21 cellular contexts compared by ENCODE assay signal in the genomic region with DNA sequence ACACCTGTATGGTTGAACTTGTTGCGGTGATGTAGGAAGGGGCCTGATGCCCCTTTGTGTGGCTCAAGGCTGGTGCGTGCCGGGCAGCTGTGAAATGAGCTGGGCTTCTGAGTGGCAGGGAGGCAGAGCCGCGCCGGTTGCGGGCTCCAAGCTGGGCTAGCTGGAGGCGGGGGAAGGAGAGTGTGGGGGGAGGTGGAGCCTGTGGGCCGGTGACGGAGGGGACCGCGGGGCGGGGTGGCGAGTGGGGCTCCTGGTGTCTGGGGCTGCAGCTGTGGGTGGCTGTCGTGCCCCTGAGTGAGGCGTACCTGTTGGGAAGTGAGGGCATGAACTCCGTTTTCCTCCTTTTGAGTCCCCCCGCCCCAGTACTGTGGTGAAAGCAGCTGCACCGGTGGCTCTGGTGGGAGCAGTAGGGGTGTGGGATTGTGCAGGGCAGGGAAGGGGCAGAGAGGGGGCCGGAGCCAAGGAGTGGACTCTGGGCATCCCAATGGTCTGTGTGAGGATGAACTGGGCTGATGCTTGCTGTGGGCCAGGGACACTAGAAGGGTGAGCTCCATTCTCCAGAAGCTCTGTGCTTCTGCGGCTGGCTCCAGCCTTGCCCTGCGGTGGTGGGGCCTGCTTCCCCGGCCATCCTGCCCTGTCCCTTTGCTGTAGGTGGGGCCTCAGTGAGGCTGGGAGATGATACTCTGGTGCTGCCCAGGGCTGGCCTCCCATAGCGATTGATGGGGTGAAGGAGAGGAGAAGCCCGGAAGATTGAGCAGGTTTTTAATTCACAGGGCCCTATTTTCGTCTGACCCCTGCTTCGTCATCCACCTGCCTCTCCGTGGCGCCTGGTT. TPM values are rescaled to one million over a fixed set of nuclear protein-coding genes. Genes with fewer than 3 reads are reported as not detected.
DNase-seq lines count a peak whose midpoint lies in the region; ATAC-seq, FAIRE-seq and TF ChIP-seq lines count a peak whose summit lies in the region.
"Had no signal": no experiment of that assay in that cellular context is flagged by ENCODE, and none has a peak within 500 bp of the region (broad histone marks: within the 10 kb centered on the region; RNA-seq: fewer than 3 reads in every experiment).

No MANE protein-coding gene starts in this region.

- H2BK120ac ChIP-seq in mesendoderm (ENCODE audit: low read depth, low read length): no peak overlapping the region

- ATAC-seq in right lobe of liver (no peak), HepG2 (no peak), HG02571 (IDR thresholded peaks at IDR 0.05; ENCODE audit: unreplicated experiment) (no peak)
- ATAC-seq: activated naive CD4-positive, alpha-beta T cell treated with anti-CD3 and anti-CD28 coated beads, Interleukin-2, amount 50 U/mL, for 72 hours had no signal

- H3K9me3 ChIP-seq in right lobe of liver: no peaks in the 10 kb centered on the region
- no peaks in the 10 kb centered on the region for H3K9me3 ChIP-seq in HepG2 (ENCODE audit: low read length)
- no peaks in the 10 kb centered on the region for H3K9me3 ChIP-seq in OCI-LY7 (ENCODE audit: low read length)
- H3K9me3 ChIP-seq: lower lobe of right lung had no signal

- H3K4me1 ChIP-seq in right lobe of liver (peaks cover 0 to 39% (median 19%) of the 10 kb centered on the region in 4 donors), HepG2 (ENCODE audit: insufficient read depth, low read length) (peaks cover 28% of the 10 kb centered on the region), mesendoderm (ENCODE audit: control insufficient read depth, low read depth, low read length) (no peaks in the 10 kb centered on the region), OCI-LY7 (ENCODE audit: insufficient read depth, low read length, poor library complexity, severe bottlenecking) (no peaks in the 10 kb centered on the region)

- no peaks in the 10 kb centered on the region for H3K9me3 Mint-ChIP-seq in activated T-helper 1 cell treated with anti-CD3 and anti-CD28 coated beads, Interleukin-12 subunit alpha, Interleukin-12 subunit beta, Interleukin-2, Interleukin-4 antibody, amounts not matched to agents 30 ng/mL and 10 ng/mL and 1 ng/mL, durations not matched to agents 14 hours and 24 hours and 36 hours
- H3K9me3 Mint-ChIP-seq: activated CD4-positive, alpha-beta memory T cell treated with anti-CD3 and anti-CD28 coated beads, Interleukin-2, amount 10 ng/mL, durations not matched to agents 7 days and 5 days; activated naive CD4-positive, alpha-beta T cell treated with anti-CD3 and anti-CD28 coated beads, Interleukin-2, amount 50 U/mL, for 72 hours; activated T-cell treated with anti-CD3 and anti-CD28 coated beads, Interleukin-2, amount 50 U/mL, for 24 hours; CD4-positive, CD25-positive, alpha-beta regulatory T cell; endodermal cell had no signal

- H2AFZ ChIP-seq in HepG2 (ENCODE audit: low read length) (no peak overlapping the region), OCI-LY7 (ENCODE audit: low read length) (no peak overlapping the region)

- POLR2A ChIA-PET in HepG2 (lab: Yijun Ruan, JAX): no interaction called here
- POLR2A ChIA-PET in OCI-LY7 (lab: Charles Lee): interaction anchor here (1.0 kb wide), 1 partner anchor 14 kb away, joined by 4 read pairs; no protein-coding TSS in a partner anchor

- TF ChIP-seq POLR2A in right lobe of liver (IDR thresholded peaks at IDR 0.05) (no peak), HepG2 (IDR thresholded peaks at IDR 0.05; ENCODE audit: insufficient read depth in 1 of 2, low read depth in 2 of 2, low read length in 2 of 2) (no peak)

- H3K23ac ChIP-seq in mesendoderm (ENCODE audit: low read length): no peak overlapping the region

- H3K18ac ChIP-seq in mesendoderm (ENCODE audit: low read length): no peak overlapping the region

- peak overlapping the region; percentile 49 for H3K56ac ChIP-seq in mesendoderm (ENCODE audit: low read length)

- H4K20me1 ChIP-seq in HepG2 (ENCODE audit: insufficient read depth, low read length) (peaks cover 7% of the 10 kb centered on the region; the same call in 1 of the 2 replicates), OCI-LY7 (ENCODE audit: insufficient read depth, low read length) (no peaks in the 10 kb centered on the region; the same call in 1 of the 2 replicates)

- no peak for FAIRE-seq in HepG2 (lab: Jason Lieb, UNC)
- FAIRE-seq: RCC 7860 had no signal

- TF ChIP-seq EP300 in HepG2 (IDR thresholded peaks at IDR 0.05; ENCODE audit: low read depth in 2 of 2, low read length in 2 of 2) (no peak), HepG2 (CRISPR knock-in tag; IDR thresholded peaks at IDR 0.05; ENCODE audit: borderline replicate concordance) (no peak)

- H2BK5ac ChIP-seq in mesendoderm (ENCODE audit: low read length): no peak overlapping the region

- peaks cover 3% of the 10 kb centered on the region for H3K36me3 Mint-ChIP-seq in activated T-helper 1 cell treated with anti-CD3 and anti-CD28 coated beads, Interleukin-12 subunit alpha, Interleukin-12 subunit beta, Interleukin-2, Interleukin-4 antibody, amounts not matched to agents 30 ng/mL and 10 ng/mL and 1 ng/mL, durations not matched to agents 14 hours and 24 hours and 36 hours (ENCODE audit: low read depth)

- intact Hi-C loops in right lobe of liver (cut with DNase I) (loop anchor here (5.0 kb wide), 2 partner anchors 117 to 122 kb away; no protein-coding TSS in a partner anchor), HepG2 (cut with micrococcal nuclease; ENCODE audit: unreplicated experiment) (loop anchor here (5.0 kb wide), 1 partner anchor 42 kb away; a partner anchor contains a TSS), OCI-LY7 (cut with micrococcal nuclease; ENCODE audit: unreplicated experiment) (no loop called here)
- intact Hi-C loops in activated T-helper 1 cell treated with anti-CD3 and anti-CD28 coated beads, Interleukin-12 subunit alpha, Interleukin-12 subunit beta, Interleukin-2, Interleukin-4 antibody, amounts not matched to agents 30 ng/mL and 10 ng/mL and 1 ng/mL, durations not matched to agents 14 hours and 24 hours and 36 hours (cut with micrococcal nuclease): no loop called here

- TF ChIP-seq CTCF in right lobe of liver (IDR thresholded peaks at IDR 0.05): no peak
- no peak for TF ChIP-seq CTCF in HepG2 (CRISPR knock-in tag; IDR thresholded peaks at IDR 0.05)
- no peak for TF ChIP-seq CTCF in coronary artery (IDR thresholded peaks at IDR 0.05)
- no peak for TF ChIP-seq CTCF in OCI-LY7 (conservative IDR thresholded peaks at IDR 0.05; ENCODE audit: low read length)

- no peak overlapping the region for H3K27ac Mint-ChIP-seq in activated T-helper 1 cell treated with anti-CD3 and anti-CD28 coated beads, Interleukin-12 subunit alpha, Interleukin-12 subunit beta, Interleukin-2, Interleukin-4 antibody, amounts not matched to agents 30 ng/mL and 10 ng/mL and 1 ng/mL, durations not matched to agents 14 hours and 24 hours and 36 hours
- H3K27ac Mint-ChIP-seq: activated CD4-positive, alpha-beta memory T cell treated with anti-CD3 and anti-CD28 coated beads, Interleukin-2, amount 10 ng/mL, durations not matched to agents 7 days and 5 days; activated naive CD4-positive, alpha-beta T cell treated with anti-CD3 and anti-CD28 coated beads, Interleukin-2, amount 50 U/mL, for 72 hours; activated T-cell treated with anti-CD3 and anti-CD28 coated beads, Interleukin-2, amount 50 U/mL, for 24 hours; endodermal cell had no signal

- H3K9me2 ChIP-seq in OCI-LY7 (ENCODE audit: insufficient read depth, low read length): no peaks in the 10 kb centered on the region

- H3K27ac ChIP-seq in right lobe of liver: peak overlapping the region in 2 of 3 donors; percentile 71 to 79
- no peak overlapping the region for H3K27ac ChIP-seq in HepG2 (ENCODE audit: extremely low read length, insufficient read depth, low read length)
- H3K27ac ChIP-seq in coronary artery: peak overlapping the region; percentile 52 to 76
- H3K27ac ChIP-seq in mesendoderm (ENCODE audit: low read depth, low read length): no peak overlapping the region
- H3K27ac ChIP-seq in OCI-LY7 (ENCODE audit: low read depth, low read length, poor library complexity, severe bottlenecking): no peak overlapping the region
- H3K27ac ChIP-seq: KMS-11, lower lobe of right lung had no signal

- H2AK5ac ChIP-seq in mesendoderm (ENCODE audit: low read length): no peak overlapping the region

- CTCF ChIA-PET in HepG2 (lab: Yijun Ruan, JAX; ENCODE audit: low intra/inter-chr PET ratio, low total read pairs): no interaction called here
- CTCF ChIA-PET in OCI-LY7 (lab: Charles Lee; ENCODE audit: unreplicated experiment): no interaction called here

- H3K79me1 ChIP-seq in mesendoderm (ENCODE audit: low read length): peaks cover 4% of the 10 kb centered on the region

- DNase-seq in right lobe of liver: no peak
- DNase-seq in HepG2 (ENCODE audit: low spot score): no peak
- no peak for DNase-seq in coronary artery (ENCODE audit: low spot score)
- DNase-seq in mesendoderm: no peak
- no peak for DNase-seq in OCI-LY7 (ENCODE audit: low spot score)
- no peak for DNase-seq in GM03348 (ENCODE audit: low spot score)
- no peak for DNase-seq in activated T-helper 1 cell treated with anti-CD3 and anti-CD28 coated beads, Interleukin-12 subunit alpha, Interleukin-12 subunit beta, Interleukin-2, Interleukin-4 antibody, amounts not matched to agents 30 ng/mL and 10 ng/mL and 1 ng/mL, durations not matched to agents 14 hours and 24 hours and 36 hours (ENCODE audit: low spot score)
- DNase-seq: activated CD4-positive, alpha-beta memory T cell treated with anti-CD3 and anti-CD28 coated beads, Interleukin-2, amount 10 ng/mL, durations not matched to agents 7 days and 5 days; activated T-cell treated with anti-CD3 and anti-CD28 coated beads, Interleukin-2, amount 50 U/mL, for 24 hours; CD4-positive, CD25-positive, alpha-beta regulatory T cell; DMS153; endodermal cell; lower lobe of right lung; NCI-H1092; NCI-H2029 treated with DMSO at 0.1 percent for 48 hours; NCI-H510A treated with DMSO at 0.1 percent for 48 hours; NK-92 treated with Interleukin-12 subunit alpha and Interleukin-12 subunit beta, amount 100 ng/mL, for 24 hours had no signal

- BruUV-seq in HepG2 (replicated peaks; lab: Mats Ljungman, UMichigan) (no TSS peak), OCI-LY7 (replicated peaks; lab: Mats Ljungman, UMichigan) (no TSS peak)

- H3K27me3 ChIP-seq in right lobe of liver: no peaks in the 10 kb centered on the region
- H3K27me3 ChIP-seq in HepG2 (ENCODE audit: control insufficient read depth in 1 of 2, insufficient read depth in 2 of 2, low read length in 2 of 2): no peaks in the 10 kb centered on the region
- no peaks in the 10 kb centered on the region for H3K27me3 ChIP-seq in mesendoderm (ENCODE audit: insufficient read depth, low read length, poor library complexity)

- TF ChIP-seq RAD21 in HepG2 (CRISPR knock-in tag; IDR thresholded peaks at IDR 0.05): no peak

- H2BK15ac ChIP-seq in mesendoderm (replicated peaks; ENCODE audit: low read depth): no peak overlapping the region

- H3K4me2 ChIP-seq in HepG2 (ENCODE audit: low read depth, low read length) (no peak overlapping the region), mesendoderm (ENCODE audit: low read length) (no peak overlapping the region), OCI-LY7 (ENCODE audit: low read length) (no peak overlapping the region)
- H3K4me2 ChIP-seq: KMS-11 had no signal

- H3K9ac ChIP-seq in HepG2 (ENCODE audit: insufficient read depth, low read depth, low read length) (no peak overlapping the region), mesendoderm (ENCODE audit: low read length) (peak overlapping the region; percentile 35)
- H3K9ac ChIP-seq: KMS-11 had no signal

- in situ Hi-C loops in HepG2 (cut with HindIII; ENCODE audit: extremely low pct_ligation_motif_present, low pct_unique_long_range_greater_than_20kb): loop anchor here (5.0 kb wide), 1 partner anchor 122 kb away; no protein-coding TSS in a partner anchor

- H3K27me3 Mint-ChIP-seq in activated T-helper 1 cell treated with anti-CD3 and anti-CD28 coated beads, Interleukin-12 subunit alpha, Interleukin-12 subunit beta, Interleukin-2, Interleukin-4 antibody, amounts not matched to agents 30 ng/mL and 10 ng/mL and 1 ng/mL, durations not matched to agents 14 hours and 24 hours and 36 hours (ENCODE audit: insufficient read depth): peaks cover 9% of the 10 kb centered on the region
- H3K27me3 Mint-ChIP-seq: activated T-cell treated with anti-CD3 and anti-CD28 coated beads, Interleukin-2, amount 50 U/mL, for 24 hours; CD4-positive, CD25-positive, alpha-beta regulatory T cell had no signal

- peaks cover 25% of the 10 kb centered on the region for H3K4me1 Mint-ChIP-seq in activated T-helper 1 cell treated with anti-CD3 and anti-CD28 coated beads, Interleukin-12 subunit alpha, Interleukin-12 subunit beta, Interleukin-2, Interleukin-4 antibody, amounts not matched to agents 30 ng/mL and 10 ng/mL and 1 ng/mL, durations not matched to agents 14 hours and 24 hours and 36 hours (ENCODE audit: low read depth)
- H3K4me1 Mint-ChIP-seq: endodermal cell had no signal

- 67% methylated on average over 7 of the region's 29 CpGs for WGBS in right lobe of liver (ENCODE audit: insufficient coverage, low coverage, low lambda C conversion rate, missing lambda C conversion rate)
- 97% methylated on average over 27 of the region's 29 CpGs for WGBS in HepG2 (ENCODE audit: low lambda C conversion rate)
- no CpG with 5 or more reads among the region's 29 CpGs for WGBS in mesendoderm (ENCODE audit: extremely low coverage, insufficient coverage, low lambda C conversion rate)

- H3K36me3 ChIP-seq in right lobe of liver: no peaks in the 10 kb centered on the region
- H3K36me3 ChIP-seq in HepG2 (replicated peaks in 1 of 2; ENCODE audit: control insufficient read depth in 1 of 2, insufficient read depth in 2 of 2, low read length in 2 of 2): no peaks in the 10 kb centered on the region
- no peaks in the 10 kb centered on the region for H3K36me3 ChIP-seq in mesendoderm (ENCODE audit: control insufficient read depth, insufficient read depth, low read length)
- no peaks in the 10 kb centered on the region for H3K36me3 ChIP-seq in OCI-LY7 (ENCODE audit: insufficient read depth, low read length)
- H3K36me3 ChIP-seq: lower lobe of right lung had no signal

- H3K4me3 Mint-ChIP-seq in activated T-helper 1 cell treated with anti-CD3 and anti-CD28 coated beads, Interleukin-12 subunit alpha, Interleukin-12 subunit beta, Interleukin-2, Interleukin-4 antibody, amounts not matched to agents 30 ng/mL and 10 ng/mL and 1 ng/mL, durations not matched to agents 14 hours and 24 hours and 36 hours: no peak overlapping the region
- H3K4me3 Mint-ChIP-seq: activated CD4-positive, alpha-beta memory T cell treated with anti-CD3 and anti-CD28 coated beads, Interleukin-2, amount 10 ng/mL, durations not matched to agents 7 days and 5 days; activated T-cell treated with anti-CD3 and anti-CD28 coated beads, Interleukin-2, amount 50 U/mL, for 24 hours; endodermal cell had no signal

- H4K5ac ChIP-seq in mesendoderm (ENCODE audit: low read length): no peak overlapping the region

- H3K4ac ChIP-seq in mesendoderm (ENCODE audit: low read depth, low read length): no peak overlapping the region

- H3K79me2 ChIP-seq in HepG2 (ENCODE audit: insufficient read depth, low read length) (peaks cover 5% of the 10 kb centered on the region), mesendoderm (ENCODE audit: control insufficient read depth, insufficient read depth, low read length) (no peaks in the 10 kb centered on the region), OCI-LY7 (ENCODE audit: insufficient read depth, low read depth, low read length) (no peaks in the 10 kb centered on the region)

- H3K4me3 ChIP-seq in right lobe of liver: no peak overlapping the region
- H3K4me3 ChIP-seq in HepG2 (replicated peaks in 1 of 3; ENCODE audit: insufficient read depth in 1 of 3, low read depth in 2 of 3, low read length in 3 of 3): no peak overlapping the region
- peak overlapping the region; percentile 60 for H3K4me3 ChIP-seq in coronary artery
- no peak overlapping the region for H3K4me3 ChIP-seq in mesendoderm (ENCODE audit: low read length)
- no peak overlapping the region for H3K4me3 ChIP-seq in OCI-LY7 (ENCODE audit: low read depth, low read length, poor library complexity, severe bottlenecking)
- H3K4me3 ChIP-seq: lower lobe of right lung had no signal

- H4K8ac ChIP-seq in mesendoderm (ENCODE audit: low read depth, low read length): no peak overlapping the region

RNA-seq across cellular contexts. Expression of a gene that starts 41.7 kb away (rescaled TPM):
- total RNA-seq in right lobe of liver (10 to 100 TPM; 12.5 to 24.6 (median 16.9) TPM), HepG2 (2016; rRNA removed; fragmentation: Illumina TruSeq; extraction: Trizol) (37.9 and 46.8 TPM in 2 replicates), OCI-LY7 (2022) (15.7 and 18.4 TPM in 2 replicates)
- 52.6 and 54.7 TPM in 2 replicates for total RNA-seq in HepG2 (2016; cell fraction: cytosol; rRNA removed; fragmentation: Illumina TruSeq; extraction: Trizol; ENCODE audit: low read depth)
- total RNA-seq in HepG2 (2016; cell fraction: insoluble cytoplasmic fraction; rRNA removed; fragmentation: Illumina TruSeq; extraction: Trizol): 38.3 and 42.5 TPM in 2 replicates
- 103 and 110 TPM in 2 replicates for total RNA-seq in HepG2 (2016; cell fraction: membrane; rRNA removed; fragmentation: Illumina TruSeq; extraction: Trizol)
- 15.7 and 18.8 TPM in 2 replicates for total RNA-seq in HepG2 (2016; cell fraction: nucleus; rRNA removed; fragmentation: Illumina TruSeq; extraction: Trizol)
- polyA plus RNA-seq in HepG2 (2011; rRNA removed): 17.5 and 19.5 TPM in 2 replicates
- 16.7 and 18.4 TPM in 2 replicates for polyA plus RNA-seq in HepG2 (2011; cell fraction: cytosol; rRNA removed)
- polyA plus RNA-seq in HepG2 (2011; cell fraction: nucleus; rRNA removed): 14.6 and 14.9 TPM in 2 replicates
- 15.8 and 18.2 TPM in 2 replicates for polyA plus RNA-seq in HepG2 (2012)
- 49.5 and 52.9 TPM in 2 replicates for polyA plus RNA-seq in HepG2 (2016; cell fraction: cytosol; fragmentation: Illumina TruSeq; extraction: Trizol; ENCODE audit: low read depth)
- polyA plus RNA-seq in HepG2 (2016; cell fraction: insoluble cytoplasmic fraction; fragmentation: Illumina TruSeq; extraction: Trizol; ENCODE audit: low read depth): 40.7 and 47.8 TPM in 2 replicates
- polyA plus RNA-seq in HepG2 (2016; cell fraction: membrane; fragmentation: Illumina TruSeq; extraction: Trizol; ENCODE audit: low read depth): 97.2 and 97.6 TPM in 2 replicates
- 25.8 and 27.0 TPM in 2 replicates for polyA plus RNA-seq in HepG2 (2016; cell fraction: nucleus; fragmentation: Illumina TruSeq; extraction: Trizol; ENCODE audit: insufficient read depth, low read depth)
- polyA minus RNA-seq in HepG2 (2011; rRNA and poly(A)+ RNA removed; ENCODE audit: low replicate concordance): 17.0 and 32.5 TPM in 2 replicates
- 16.4 and 21.7 TPM in 2 replicates for polyA minus RNA-seq in HepG2 (2011; cell fraction: cytosol; rRNA and poly(A)+ RNA removed)
- polyA minus RNA-seq in HepG2 (2011; cell fraction: nucleus; rRNA and poly(A)+ RNA removed): 19.1 and 20.6 TPM in 2 replicates
- 17.5 TPM for polyA plus RNA-seq in mesendoderm (2013, experiment 1 of 2)
- 18.1 TPM for polyA plus RNA-seq in mesendoderm (2013, experiment 2 of 2)
- total RNA-seq in OCI-LY7 (2014; rRNA removed; shearing (Covaris generic)): 11.0 and 14.5 TPM in 2 replicates
- total RNA-seq in activated T-helper 1 cell treated with anti-CD3 and anti-CD28 coated beads, Interleukin-12 subunit alpha, Interleukin-12 subunit beta, Interleukin-2, Interleukin-4 antibody, amounts not matched to agents 30 ng/mL and 10 ng/mL and 1 ng/mL, durations not matched to agents 14 hours and 24 hours and 36 hours: 11.1 and 13.4 TPM in 2 replicates

Comparison
In these comparisons a context has a peak if more than half of its experiments do, and no peak if none do; other contexts are left out.
1. H3K27ac ChIP-seq: peak in right lobe of liver (2 of 3) and coronary artery (2 of 2); none in HepG2 (single experiment), mesendoderm (single experiment) and OCI-LY7 (single experiment).
2. intact Hi-C loops: an anchor here in right lobe of liver (5.0 kb wide) and HepG2 (5.0 kb wide); none called in OCI-LY7 and activated T-helper 1 cell treated with anti-CD3 and anti-CD28 coated beads, Interleukin-12 subunit alpha, Interleukin-12 subunit beta, Interleukin-2, Interleukin-4 antibody, amounts not matched to agents 30 ng/mL and 10 ng/mL and 1 ng/mL, durations not matched to agents 14 hours and 24 hours and 36 hours.